Comparison of ENCODE assay signal across 1 cellular context in genomic region chr7:117769085-117769484, GRCh38.
TF ChIP-seq lines count a peak whose summit lies in the region.

No MANE protein-coding gene starts in this region.

TF ChIP-seq in GM12878, 131 proteins besides CTCF, POLR2A, EP300 and RAD21 (continued from another document):
- TF ChIP-seq CBFB (IDR thresholded peaks at IDR 0.05; ENCODE audit: low read depth), result no peak
- TF ChIP-seq KDM1A (IDR thresholded peaks at IDR 0.05; ENCODE audit: borderline replicate concordance), result no peak
- TF ChIP-seq, protein P1, sequence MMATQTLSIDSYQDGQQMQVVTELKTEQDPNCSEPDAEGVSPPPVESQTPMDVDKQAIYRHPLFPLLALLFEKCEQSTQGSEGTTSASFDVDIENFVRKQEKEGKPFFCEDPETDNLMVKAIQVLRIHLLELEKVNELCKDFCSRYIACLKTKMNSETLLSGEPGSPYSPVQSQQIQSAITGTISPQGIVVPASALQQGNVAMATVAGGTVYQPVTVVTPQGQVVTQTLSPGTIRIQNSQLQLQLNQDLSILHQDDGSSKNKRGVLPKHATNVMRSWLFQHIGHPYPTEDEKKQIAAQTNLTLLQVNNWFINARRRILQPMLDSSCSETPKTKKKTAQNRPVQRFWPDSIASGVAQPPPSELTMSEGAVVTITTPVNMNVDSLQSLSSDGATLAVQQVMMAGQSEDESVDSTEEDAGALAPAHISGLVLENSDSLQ (IDR thresholded peaks at IDR 0.05), result no peak
